ENCODE assay signal across 8 cellular contexts in genomic region chr13:19864339-19865309, GRCh38. TPM values are rescaled to one million over a fixed set of nuclear protein-coding genes. Genes with fewer than 3 reads are reported as not detected.
DNase-seq lines count a peak whose midpoint lies in the region; ATAC-seq and TF ChIP-seq lines count a peak whose summit lies in the region.

No MANE protein-coding gene starts in this region.

- peak in 3 of 4 experiments; percentile 69 to 74 (median 73) for TF ChIP-seq CTCF in gastroesophageal sphincter (IDR thresholded peaks at IDR 0.05)
- peak; percentile 91 for TF ChIP-seq CTCF in neutrophil (IDR thresholded peaks at IDR 0.05)

- H3K4me1 ChIP-seq in gastroesophageal sphincter (peaks cover 0 to 35% (median 11%) of the 10 kb centered on the region in 3 donors), neutrophil (ENCODE audit: control insufficient read depth in 1 of 2, insufficient read depth in 1 of 2, low read depth in 1 of 2, low read length in 1 of 2) (peaks cover 25 to 27% of the 10 kb centered on the region in 2 experiments)

- DNase-seq in DMS53 treated with DMSO at 0.1 percent for 48 hours (lab: John Stamatoyannopoulos, UW; ENCODE audit: unreplicated experiment) (peak; percentile 39), HuH-7.5 (ENCODE audit: low spot score) (peak; percentile 50), RPMI7951 (ENCODE audit: low read depth) (peak; percentile 67), substantia nigra (lab: John Stamatoyannopoulos, UW) (peak in 46 of 49 donors; percentile 7 to 96 (median 62))
- peak; percentile 62 for DNase-seq in activated gamma-delta T cell treated with anti-CD3 and anti-CD28 coated beads, Interleukin-2, amount 50 U/mL, for 16 hours (ENCODE audit: low read depth)

- peak overlapping the region; percentile 57 to 95 for H3K4me3 ChIP-seq in gastroesophageal sphincter
- H3K4me3 ChIP-seq in neutrophil (ENCODE audit: low read depth in 1 of 2, low read length in 1 of 2) = peak overlapping the region; percentile 93 to 98

- WGBS in gastroesophageal sphincter (ENCODE audit: low coverage in 1 of 2), 2 donors = 9 to 27% methylated on average over 13 to 22 of the region's 54 CpGs

- no peaks in the 10 kb centered on the region for H3K36me3 ChIP-seq in gastroesophageal sphincter
- no peaks in the 10 kb centered on the region for H3K36me3 ChIP-seq in neutrophil

- ATAC-seq in GM21447 (IDR thresholded peaks at IDR 0.05; ENCODE audit: unreplicated experiment) (peak; percentile 16), gastroesophageal sphincter (no peak)

- H3K9me3 ChIP-seq in gastroesophageal sphincter (no peaks in the 10 kb centered on the region), neutrophil (no peaks in the 10 kb centered on the region)

- H3K27me3 ChIP-seq in gastroesophageal sphincter = no peaks in the 10 kb centered on the region
- no peaks in the 10 kb centered on the region for H3K27me3 ChIP-seq in neutrophil

- no peak for TF ChIP-seq POLR2A in gastroesophageal sphincter (IDR thresholded peaks at IDR 0.05)

- peak overlapping the region; percentile 89 to 99 (median 99) for H3K27ac ChIP-seq in gastroesophageal sphincter
- H3K27ac ChIP-seq in neutrophil = peak overlapping the region; percentile 93
- peak overlapping the region; percentile 98 for H3K27ac ChIP-seq in substantia nigra (ENCODE audit: low read depth, low read length, poor library complexity, severe bottlenecking)

- TF ChIP-seq EP300 in gastroesophageal sphincter (IDR thresholded peaks at IDR 0.05) = no peak

RNA-seq across cellular contexts. Expression of gene ZMYM5, which starts 1.2 kb away (rescaled TPM):
- total RNA-seq in RPMI7951 (2014; rRNA removed; shearing (Covaris generic)) = 10.2 and 13.2 TPM in 2 replicates
- 10 to 100 TPM in 3 of 4 donors, 1 to 10 TPM in 1; 9.6 to 16.0 (median 13.7) TPM for total RNA-seq in gastroesophageal sphincter
